Comparison of ENCODE assay signal across 20 cellular contexts in the genomic region with DNA sequence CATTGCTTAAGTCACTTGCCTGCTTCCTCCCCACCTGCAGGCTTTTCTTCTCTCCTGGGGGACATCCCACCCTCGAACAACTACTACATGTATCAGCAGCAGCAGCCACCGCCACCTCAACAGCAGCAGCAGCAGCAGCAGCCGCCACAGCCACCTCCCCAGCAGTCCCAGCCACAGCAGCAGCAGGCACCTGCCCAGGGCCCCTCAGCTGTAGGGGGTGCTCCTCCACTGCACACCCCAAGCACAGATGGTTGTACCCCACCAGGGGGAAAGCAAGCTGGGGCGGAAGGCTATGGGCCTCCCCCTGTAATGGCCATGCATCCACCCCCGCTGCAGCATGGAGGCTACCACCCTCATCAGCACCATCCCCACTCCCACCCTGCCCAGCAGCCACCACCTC.
"Had no signal": no experiment of that assay in that cellular context is flagged by ENCODE, and none has a peak within 500 bp of the region (broad histone marks: within the 10 kb centered on the region; RNA-seq: fewer than 3 reads in every experiment).

No MANE protein-coding gene starts in this region.

- ATAC-seq: foreskin keratinocyte; left cardiac atrium; lower lobe of right lung; naive thymus-derived CD4-positive, alpha-beta T cell had no signal

- H3K27me3 Mint-ChIP-seq: naive thymus-derived CD4-positive, alpha-beta T cell; stimulated activated naive CD8-positive, alpha-beta T cell treated with anti-CD3 and anti-CD28 coated beads, Interleukin-15, Interleukin-2, amounts not matched to agents 100 ng/mL and 50 ng/mL, for 24 hours had no signal

- H3K9me3 Mint-ChIP-seq: immature natural killer cell; nephron progenitor cell; stimulated activated naive CD8-positive, alpha-beta T cell treated with anti-CD3 and anti-CD28 coated beads, Interleukin-15, Interleukin-2, amounts not matched to agents 100 ng/mL and 50 ng/mL, for 24 hours had no signal

- H3K4me1 ChIP-seq: foreskin keratinocyte, testis had no signal

- H3K27me3 ChIP-seq: foreskin keratinocyte, ovary, right atrium auricular region, sigmoid colon, testis, tibial nerve had no signal

- DNase-seq: effector memory CD4-positive, alpha-beta T cell; erythroblast; foreskin keratinocyte; immature natural killer cell; kidney; left cardiac atrium; left ventricle myocardium inferior; lower lobe of right lung; mesenchymal stem cell; naive thymus-derived CD4-positive, alpha-beta T cell; nephron progenitor cell; nucleus accumbens; ovary; sigmoid colon; stimulated activated CD4-positive, alpha-beta T cell treated with anti-CD3 and anti-CD28 coated beads, Interleukin-12 subunit alpha, Interleukin-12 subunit beta, amount 100 ng/mL, for 4 hours; testis had no signal

- H3K4me1 Mint-ChIP-seq: nephron progenitor cell had no signal

- H3K27ac Mint-ChIP-seq: immature natural killer cell, nephron progenitor cell had no signal

- H3K4me3 ChIP-seq: left ventricle myocardium inferior, lower lobe of right lung, ovary, right atrium auricular region, sigmoid colon, skin epidermis, testis, tibial nerve had no signal

- H3K9me3 ChIP-seq: left ventricle myocardium inferior, lower lobe of right lung, ovary, right atrium auricular region, sigmoid colon, testis, tibial nerve had no signal

- H3K36me3 ChIP-seq: ovary had no signal

- H3K4me3 Mint-ChIP-seq: immature natural killer cell; naive thymus-derived CD4-positive, alpha-beta T cell; nephron progenitor cell; stimulated activated naive CD8-positive, alpha-beta T cell treated with anti-CD3 and anti-CD28 coated beads, Interleukin-15, Interleukin-2, amounts not matched to agents 100 ng/mL and 50 ng/mL, for 24 hours had no signal

- H3K27ac ChIP-seq: foreskin keratinocyte, left ventricle myocardium inferior, lower lobe of right lung, ovary, right atrium auricular region, sigmoid colon, skin epidermis, testis, tibial nerve had no signal
